In genomic region chr13:23466144-23467002, GRCh38 we compare ENCODE assay signal across 8 cellular contexts. TPM values are rescaled to one million over a fixed set of nuclear protein-coding genes. Genes with fewer than 3 reads are reported as not detected.
DNase-seq lines count a peak whose midpoint lies in the region; ATAC-seq, FAIRE-seq and TF ChIP-seq lines count a peak whose summit lies in the region.

No MANE protein-coding gene starts in this region.

- H3K4me1 ChIP-seq in HUES48 (ENCODE audit: control insufficient read depth, insufficient read depth, low read length) (peaks cover 20% of the 10 kb centered on the region), neural progenitor cell (peaks cover 24% of the 10 kb centered on the region), subcutaneous abdominal adipose tissue (ENCODE audit: control insufficient read depth in 5 of 5, insufficient read depth in 5 of 5, low read length in 5 of 5) (peaks cover 0 to 20% (median 18%) of the 10 kb centered on the region in 5 donors)

- POLR2A ChIA-PET in RWPE1 (lab: Yijun Ruan, JAX; ENCODE audit: low non-redundant PET) = no interaction called here

- H2AFZ ChIP-seq in neural progenitor cell (replicated peaks) = peak overlapping the region; percentile 92

- H3K36me3 Mint-ChIP-seq in neural progenitor cell = no peaks in the 10 kb centered on the region

- no peak for FAIRE-seq in D721Med (lab: Jason Lieb, UNC)

- H3K9me3 ChIP-seq in HUES48 (ENCODE audit: control insufficient read depth, insufficient read depth, low read length) (no peaks in the 10 kb centered on the region), neural progenitor cell (ENCODE audit: low read depth) (no peaks in the 10 kb centered on the region), subcutaneous abdominal adipose tissue (ENCODE audit: control insufficient read depth in 5 of 5, low read length in 5 of 5) (no peaks in the 10 kb centered on the region)

- peak overlapping the region; percentile 31 for H3K27ac ChIP-seq in HUES48 (ENCODE audit: low read depth, low read length)
- H3K27ac ChIP-seq in RWPE1 = peak overlapping the region; percentile 69
- H3K27ac ChIP-seq in neural progenitor cell = no peak overlapping the region
- no peak overlapping the region for H3K27ac ChIP-seq in subcutaneous abdominal adipose tissue (ENCODE audit: low read depth, low read length)

- peaks cover 3% of the 10 kb centered on the region for H3K27me3 Mint-ChIP-seq in neural progenitor cell (ENCODE audit: insufficient read depth, low read depth)

- CTCF ChIA-PET in RWPE1 (lab: Yijun Ruan, JAX) = interaction anchor here (0.7 to 1.0 kb wide), 4 partner anchors 60 to 403 kb away, joined by 3 to 6 read pairs (median 4); partner anchors contain the start of gene TNFRSF19

- H3K4me2 ChIP-seq in neural progenitor cell = peak overlapping the region; percentile 79

- peak overlapping the region; percentile 80 for H3K4me3 Mint-ChIP-seq in neural progenitor cell

- H3K9ac ChIP-seq in HUES48 (ENCODE audit: low read depth, low read length) (no peak overlapping the region), neural progenitor cell (no peak overlapping the region), subcutaneous abdominal adipose tissue (ENCODE audit: low read length in 5 of 5) (peak overlapping the region in 4 of 5 donors; percentile 6 to 68 (median 62))

- H3K4me1 Mint-ChIP-seq in neural progenitor cell = peaks cover 30% of the 10 kb centered on the region

- H3K36me3 ChIP-seq in HUES48 (ENCODE audit: control insufficient read depth, insufficient read depth, low read length) = no peaks in the 10 kb centered on the region
- no peaks in the 10 kb centered on the region for H3K36me3 ChIP-seq in neural progenitor cell
- no peaks in the 10 kb centered on the region for H3K36me3 ChIP-seq in subcutaneous abdominal adipose tissue (ENCODE audit: control insufficient read depth in 5 of 5, insufficient read depth in 5 of 5, low read length in 5 of 5)

- H3K9me3 Mint-ChIP-seq in neural progenitor cell = peaks cover 6% of the 10 kb centered on the region

- H4K20me1 ChIP-seq in neural progenitor cell (ENCODE audit: low read depth) = no peaks in the 10 kb centered on the region

- H3K27me3 ChIP-seq in HUES48 (ENCODE audit: control insufficient read depth, insufficient read depth, low read length) (peaks cover 13% of the 10 kb centered on the region), neural progenitor cell (peaks cover 19% of the 10 kb centered on the region), subcutaneous abdominal adipose tissue (ENCODE audit: control insufficient read depth in 5 of 5, insufficient read depth in 4 of 5, low read length in 5 of 5) (peaks cover 0 to 6% (median 0%) of the 10 kb centered on the region in 5 donors)

- no peak overlapping the region for H3K27ac Mint-ChIP-seq in neural progenitor cell

- ATAC-seq in GM21390 (IDR thresholded peaks at IDR 0.05; ENCODE audit: unreplicated experiment) = peak; percentile 84

- peaks cover 40% of the 10 kb centered on the region for H3F3A ChIP-seq in neural progenitor cell (ENCODE audit: low read depth)

- H3K79me2 ChIP-seq in neural progenitor cell (ENCODE audit: low read depth) = no peaks in the 10 kb centered on the region

- TF ChIP-seq CTCF in D721Med (IDR thresholded peaks at IDR 0.05; ENCODE audit: insufficient read depth, missing control alignments) (peak; percentile 79), RWPE1 (conservative IDR thresholded peaks at IDR 0.05; ENCODE audit: low read depth) (peak; percentile 56), fibroblast of villous mesenchyme (IDR thresholded peaks at IDR 0.05; ENCODE audit: insufficient read depth, low read depth, low read length) (peak; percentile 64), neural progenitor cell (IDR thresholded peaks at IDR 0.05) (peak; percentile 65)

- DNase-seq in D721Med (ENCODE audit: insufficient read length, low spot score) = peak; percentile 34
- DNase-seq in RWPE1 (ENCODE audit: low spot score) = peak; percentile 52
- peak; percentile 23 for DNase-seq in activated gamma-delta T cell (lab: John Stamatoyannopoulos, UW)
- DNase-seq in fibroblast of villous mesenchyme (ENCODE audit: low read depth) = peak; percentile 84
- DNase-seq in neural progenitor cell (ENCODE audit: low spot score) = peak; percentile 85

- H3K4me3 ChIP-seq in HUES48 (ENCODE audit: low read depth, low read length) (peak overlapping the region; percentile 60), fibroblast of villous mesenchyme (ENCODE audit: low read depth, low read length) (peak overlapping the region; percentile 60), neural progenitor cell (peak overlapping the region; percentile 43), subcutaneous abdominal adipose tissue (ENCODE audit: low read depth in 1 of 5, low read length in 5 of 5) (peak overlapping the region; percentile 63 to 86 (median 74))

RNA-seq across cellular contexts. Expression of gene SACS, which starts 32.9 kb away (rescaled TPM):
- total RNA-seq in fibroblast of villous mesenchyme = 87.7 and 138 TPM in 2 replicates
- total RNA-seq in neural progenitor cell (ENCODE audit: low replicate concordance) = 58.1 and 77.7 TPM in 2 replicates

Comparison
In these comparisons a context has a peak if more than half of its experiments do, and no peak if none do; other contexts are left out.
1. DNase-seq: peak in every context shown above with its lines; median percentile 85 in neural progenitor cell; 84 in fibroblast of villous mesenchyme; 52 in RWPE1; 34 in D721Med; 23 in activated gamma-delta T cell.
2. H3K27ac ChIP-seq: peak in HUES48 (single experiment) and RWPE1 (single experiment); none in neural progenitor cell (single experiment) and subcutaneous abdominal adipose tissue (single experiment).
3. H3K9ac ChIP-seq: peak in subcutaneous abdominal adipose tissue (4 of 5); none in HUES48 (single experiment) and neural progenitor cell (single experiment).
4. Peak in every context shown above with its lines, with median percentiles within 50 percentile points of each other: CTCF ChIP-seq and H3K4me3 ChIP-seq.